Comparison of ENCODE assay signal across 8 cellular contexts in genomic region chr2:64987001-64987962, GRCh38. TPM values are rescaled to one million over a fixed set of nuclear protein-coding genes. Genes with fewer than 3 reads are reported as not detected.
DNase-seq lines count a peak whose midpoint lies in the region; ATAC-seq and TF ChIP-seq lines count a peak whose summit lies in the region.

No MANE protein-coding gene starts in this region.

- WGBS in heart right ventricle, 2 donors, result 49 to 61% methylated on average over 6 of the region's 6 CpGs

- peak overlapping the region; percentile 90 for H3K4me2 ChIP-seq in osteoblast (ENCODE audit: insufficient read depth, low read length)

- H3K79me2 ChIP-seq in osteoblast (ENCODE audit: insufficient read depth, low read length), result peaks cover 17% of the 10 kb centered on the region

- peak overlapping the region; percentile 87 for H3K4me3 Mint-ChIP-seq in central memory CD8-positive, alpha-beta T cell

- peak overlapping the region; percentile 17 for H3K27ac Mint-ChIP-seq in central memory CD8-positive, alpha-beta T cell (ENCODE audit: low read depth)

- H3K27ac ChIP-seq in heart right ventricle, result peak overlapping the region in 6 of 10 donors; percentile 93 to 100 (median 98)
- peak overlapping the region; percentile 99 for H3K27ac ChIP-seq in osteoblast (ENCODE audit: low read depth, low read length)

- H3K27me3 ChIP-seq in heart right ventricle (no peaks in the 10 kb centered on the region), osteoblast (ENCODE audit: insufficient read depth, low read length) (no peaks in the 10 kb centered on the region)

- no peak overlapping the region for H2AFZ ChIP-seq in osteoblast (ENCODE audit: low read length)

- H3K9me3 ChIP-seq in heart right ventricle, result no peaks in the 10 kb centered on the region
- no peaks in the 10 kb centered on the region for H3K9me3 ChIP-seq in osteoblast (ENCODE audit: low read depth, low read length)

- H3K27me3 Mint-ChIP-seq in central memory CD8-positive, alpha-beta T cell, result no peaks in the 10 kb centered on the region

- no peak for TF ChIP-seq POLR2A in NB4 (IDR thresholded peaks at IDR 0.05; ENCODE audit: extremely low read depth, insufficient read length)

- DNase-seq in heart right ventricle (no peak), Right ventricle myocardium superior (no peak), NB4 (ENCODE audit: low read depth) (peak; percentile 62), osteoblast (ENCODE audit: insufficient read length, low spot score, missing footprints) (peak; percentile 87)
- no peak for DNase-seq in central memory CD8-positive, alpha-beta T cell (ENCODE audit: low spot score in 2 of 2)

- H4K20me1 ChIP-seq in osteoblast (ENCODE audit: insufficient read depth, low read length), result peaks cover 12% of the 10 kb centered on the region

- H3K4me1 Mint-ChIP-seq in central memory CD8-positive, alpha-beta T cell, result peaks cover 46% of the 10 kb centered on the region

- H3K4me3 ChIP-seq in heart right ventricle (peak overlapping the region in 9 of 10 donors; percentile 52 to 98 (median 89)), NB4 (ENCODE audit: low read depth, low read length) (peak overlapping the region; percentile 73), osteoblast (ENCODE audit: insufficient read depth, low read length) (peak overlapping the region; percentile 91)

- H3K36me3 Mint-ChIP-seq in central memory CD8-positive, alpha-beta T cell (ENCODE audit: insufficient read depth), result peaks cover 7% of the 10 kb centered on the region

- H3K9me3 Mint-ChIP-seq in central memory CD8-positive, alpha-beta T cell, result no peaks in the 10 kb centered on the region

- TF ChIP-seq CTCF in heart right ventricle (IDR thresholded peaks at IDR 0.05), result peak in 1 of 9 donors; percentile 7
- TF ChIP-seq CTCF in NB4 (IDR thresholded peaks at IDR 0.05; ENCODE audit: low read depth, low read length), result no peak
- TF ChIP-seq CTCF in osteoblast (IDR thresholded peaks at IDR 0.05; ENCODE audit: extremely low read depth, low read depth, low read length), result no peak

- intact Hi-C loops in heart right ventricle (cut with DNase I), result loop anchor here in 4 of 10 donors (5.0 kb wide), 3 partner anchors 45 to 55 kb away; no protein-coding TSS in a partner anchor
- intact Hi-C loops in Right ventricle myocardium superior (cut with DNase I), result no loop called here

- no peak for ATAC-seq in heart right ventricle
- no peak for ATAC-seq in Right ventricle myocardium superior (ENCODE audit: poor library complexity)
- ATAC-seq in central memory CD8-positive, alpha-beta T cell (replicated peaks; ENCODE audit: extremely low read depth, poor library complexity, severe bottlenecking), result no peak
- ATAC-seq in GM18909 (IDR thresholded peaks at IDR 0.05; ENCODE audit: poor library complexity, unreplicated experiment), result no peak
- ATAC-seq in GM21723 (IDR thresholded peaks at IDR 0.05; ENCODE audit: unreplicated experiment), result no peak
- ATAC-seq in HG03457 (IDR thresholded peaks at IDR 0.05; ENCODE audit: unreplicated experiment), result no peak

- H3K36me3 ChIP-seq in heart right ventricle (no peaks in the 10 kb centered on the region), osteoblast (ENCODE audit: insufficient read depth, low read length) (no peaks in the 10 kb centered on the region)

- H3K4me1 ChIP-seq in heart right ventricle (peaks cover 2 to 46% (median 25%) of the 10 kb centered on the region in 9 donors), osteoblast (ENCODE audit: insufficient read depth, low read length) (peaks cover 12% of the 10 kb centered on the region)

RNA-seq across cellular contexts. Expression of gene SLC1A4, which starts 1.9 kb away (rescaled TPM):
- total RNA-seq in heart right ventricle (10 to 100 TPM in 6 of 10 donors, 1 to 10 TPM in 4; 3.5 to 18.7 (median 11.3) TPM), Right ventricle myocardium superior (3.5 TPM), osteoblast (47.7 and 49.2 TPM in 2 replicates)
- 10 to 100 TPM in 1 of 2 donors, 1 to 10 TPM in 1; 2.1 to 14.2 TPM for polyA plus RNA-seq in heart right ventricle

Comparison
In these comparisons a context has a peak if more than half of its experiments do, and no peak if none do; other contexts are left out.
1. DNase-seq: peak in NB4 (single experiment) and osteoblast (single experiment); none in heart right ventricle (0 of 2), Right ventricle myocardium superior (single experiment) and central memory CD8-positive, alpha-beta T cell (0 of 2).
2. Peak in every context shown above with its lines, with median percentiles within 50 percentile points of each other: H3K4me3 ChIP-seq.